In the genomic region with DNA sequence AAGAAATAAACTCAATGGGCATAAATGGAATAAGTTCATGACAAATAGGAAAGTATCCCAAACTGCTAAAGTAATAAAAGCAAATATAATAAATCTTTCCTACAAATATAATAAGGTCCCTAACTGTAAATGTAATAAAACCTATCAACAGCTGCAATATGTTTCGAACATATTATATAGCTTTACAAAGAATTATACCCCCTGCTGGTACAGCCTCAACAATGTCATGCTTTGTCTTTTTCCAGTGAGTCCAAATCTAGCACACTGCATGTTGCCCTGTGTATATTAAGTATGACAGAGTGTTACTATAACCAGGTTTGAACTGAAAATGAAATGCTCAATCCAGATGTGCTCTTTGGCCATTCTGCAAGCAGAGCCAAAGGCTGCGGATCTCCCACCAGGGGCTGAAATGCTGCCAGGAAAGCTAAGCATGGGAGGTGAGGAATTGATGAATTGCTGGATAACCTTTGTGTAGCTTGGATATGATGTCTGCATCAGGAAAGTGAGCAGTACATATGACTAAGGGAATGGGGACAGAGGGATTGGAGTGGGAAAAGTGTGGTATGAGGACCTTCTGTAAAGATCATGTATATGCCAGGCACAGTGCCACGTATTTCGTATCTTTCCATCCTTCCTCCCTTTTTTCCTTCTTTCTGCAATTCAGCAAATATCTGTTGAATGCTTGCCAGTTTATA, we compare ENCODE assay signal across 29 cellular contexts.
DNase-seq lines count a peak whose midpoint lies in the region; ATAC-seq and TF ChIP-seq lines count a peak whose summit lies in the region.
"Had no signal": no experiment of that assay in that cellular context is flagged by ENCODE, and none has a peak within 500 bp of the region (broad histone marks: within the 10 kb centered on the region; RNA-seq: fewer than 3 reads in every experiment).

No MANE protein-coding gene starts in this region.

- POLR2A ChIA-PET in activated CD8-positive, alpha-beta T cell treated with anti-CD3 and anti-CD28 coated beads, Interleukin-2, amount 10 ng/mL, durations not matched to agents 7 days and 5 days (lab: Charles Lee), result no interaction called here

- no peaks in the 10 kb centered on the region for H3K36me3 ChIP-seq in mucosa of descending colon (ENCODE audit: low read depth)
- H3K36me3 ChIP-seq: SJCRH30 had no signal

- DNase-seq in HFFc6, result no peak
- peak in 2 of 3 donors; percentile 3 to 24 for DNase-seq in mucosa of descending colon
- DNase-seq in type B pancreatic cell (ENCODE audit: extremely low spot score, unreplicated experiment), result no peak
- no peak for DNase-seq in stimulated activated CD4-positive, alpha-beta T cell treated with anti-CD3 and anti-CD28 coated beads, Interleukin-4, amount 100 ng/mL, for 4 hours
- no peak for DNase-seq in activated CD8-positive, alpha-beta T cell treated with anti-CD3 and anti-CD28 coated beads, Interleukin-2, amount 10 ng/mL, durations not matched to agents 7 days and 5 days
- DNase-seq in GM10266 (ENCODE audit: extremely low spot score), result no peak
- DNase-seq: ACHN; CD4-positive, CD25-positive, alpha-beta regulatory T cell; DMS153; DND-41; H9; Kasumi-1; MV-4-11; NCI-H1105; NCI-H1436 treated with DMSO at 0.1 percent for 48 hours; NCI-H1930; NCI-H2107; NCI-H446; NCI-H524 treated with DMSO at 0.1 percent for 48 hours; NCI-H774; NK-92 treated with Interleukin-12 subunit alpha and Interleukin-12 subunit beta, amount 100 ng/mL, for 24 hours; PC-9 had no signal

- H3K9me3 Mint-ChIP-seq in HFFc6, result peaks cover 2% of the 10 kb centered on the region; the same call in 1 of the 2 replicates
- peaks cover 4% of the 10 kb centered on the region for H3K9me3 Mint-ChIP-seq in type B pancreatic cell
- no peaks in the 10 kb centered on the region for H3K9me3 Mint-ChIP-seq in activated CD8-positive, alpha-beta T cell treated with anti-CD3 and anti-CD28 coated beads, Interleukin-2, amount 10 ng/mL, durations not matched to agents 7 days and 5 days (ENCODE audit: insufficient read depth)

- H3K36me3 Mint-ChIP-seq in HFFc6 (ENCODE audit: low read depth) (no peaks in the 10 kb centered on the region; the same call in 1 of the 2 replicates), type B pancreatic cell (peaks cover 3% of the 10 kb centered on the region)
- no peaks in the 10 kb centered on the region for H3K36me3 Mint-ChIP-seq in activated CD8-positive, alpha-beta T cell treated with anti-CD3 and anti-CD28 coated beads, Interleukin-2, amount 10 ng/mL, durations not matched to agents 7 days and 5 days (ENCODE audit: low read depth)
- H3K36me3 Mint-ChIP-seq: CD4-positive, CD25-positive, alpha-beta regulatory T cell had no signal

- no peaks in the 10 kb centered on the region for H3K9me3 ChIP-seq in mucosa of descending colon
- H3K9me3 ChIP-seq: SJCRH30 had no signal

- TF ChIP-seq CTCF in HFFc6 (IDR thresholded peaks at IDR 0.05), result peak; percentile 38
- TF ChIP-seq CTCF in VCaP (conservative IDR thresholded peaks at IDR 0.05), result peak; percentile 23; the same call in 1 of the 2 replicates
- TF ChIP-seq CTCF in mucosa of descending colon (IDR thresholded peaks at IDR 0.05), result no peak
- peak; percentile 26 for TF ChIP-seq CTCF in type B pancreatic cell (conservative IDR thresholded peaks at IDR 0.05)
- no peak for TF ChIP-seq CTCF in GM10266 (IDR thresholded peaks at IDR 0.05; ENCODE audit: control insufficient read depth, insufficient read depth, low read depth, missing control alignments)

- H3K4me1 ChIP-seq in mucosa of descending colon (ENCODE audit: low read depth), result peaks cover 16% of the 10 kb centered on the region
- H3K4me1 ChIP-seq: SJCRH30 had no signal

- H3K27ac ChIP-seq in VCaP, result no peak overlapping the region
- H3K27ac ChIP-seq: HL-60, PC-9, SJCRH30 had no signal

- ATAC-seq in mucosa of descending colon, result peak; percentile 90
- ATAC-seq in activated CD8-positive, alpha-beta T cell treated with anti-CD3 and anti-CD28 coated beads, Interleukin-2, amount 10 ng/mL, durations not matched to agents 7 days and 5 days, result no peak
- ATAC-seq: GM23338, K562, Right ventricle myocardium inferior, SK-N-SH treated with all-trans-retinoic acid at 6 μM for 48 hours had no signal

- no peak overlapping the region for H3K4me3 ChIP-seq in mucosa of descending colon
- H3K4me3 ChIP-seq: GM23338, K562, PC-9, SJCRH30 had no signal

- H3K4me3 Mint-ChIP-seq in HFFc6 (no peak overlapping the region), type B pancreatic cell (no peak overlapping the region)
- no peak overlapping the region for H3K4me3 Mint-ChIP-seq in activated CD8-positive, alpha-beta T cell treated with anti-CD3 and anti-CD28 coated beads, Interleukin-2, amount 10 ng/mL, durations not matched to agents 7 days and 5 days
- H3K4me3 Mint-ChIP-seq: CD4-positive, CD25-positive, alpha-beta regulatory T cell; GM23338; H9 had no signal

- intact Hi-C loops in mucosa of descending colon (cut with DNase I, micrococcal nuclease), result no loop called here

- CTCF ChIA-PET in activated CD8-positive, alpha-beta T cell treated with anti-CD3 and anti-CD28 coated beads, Interleukin-2, amount 10 ng/mL, durations not matched to agents 7 days and 5 days (lab: Charles Lee), result no interaction called here

- H3K27me3 Mint-ChIP-seq in HFFc6 (ENCODE audit: insufficient read depth), result peaks cover 4% of the 10 kb centered on the region; the same call in 1 of the 2 replicates
- H3K27me3 Mint-ChIP-seq in type B pancreatic cell, result no peaks in the 10 kb centered on the region
- no peaks in the 10 kb centered on the region for H3K27me3 Mint-ChIP-seq in activated CD8-positive, alpha-beta T cell treated with anti-CD3 and anti-CD28 coated beads, Interleukin-2, amount 10 ng/mL, durations not matched to agents 7 days and 5 days (ENCODE audit: low read depth)
- H3K27me3 Mint-ChIP-seq: CD4-positive, CD25-positive, alpha-beta regulatory T cell had no signal

- H3K4me1 Mint-ChIP-seq in HFFc6 (ENCODE audit: low read depth) (peaks cover 20% of the 10 kb centered on the region), type B pancreatic cell (ENCODE audit: unreplicated experiment) (no peaks in the 10 kb centered on the region)
- no peaks in the 10 kb centered on the region for H3K4me1 Mint-ChIP-seq in activated CD8-positive, alpha-beta T cell treated with anti-CD3 and anti-CD28 coated beads, Interleukin-2, amount 10 ng/mL, durations not matched to agents 7 days and 5 days (ENCODE audit: low read depth)
- H3K4me1 Mint-ChIP-seq: CD4-positive, CD25-positive, alpha-beta regulatory T cell; GM23338; H9 had no signal

- no peak overlapping the region for H3K27ac Mint-ChIP-seq in HFFc6
- no peak overlapping the region for H3K27ac Mint-ChIP-seq in type B pancreatic cell
- H3K27ac Mint-ChIP-seq in activated CD8-positive, alpha-beta T cell treated with anti-CD3 and anti-CD28 coated beads, Interleukin-2, amount 10 ng/mL, durations not matched to agents 7 days and 5 days, result no peak overlapping the region
- H3K27ac Mint-ChIP-seq: CD4-positive, CD25-positive, alpha-beta regulatory T cell; GM23338; H9 had no signal

Comparison
In these comparisons a context has a peak if more than half of its experiments do, and no peak if none do; other contexts are left out.
1. DNase-seq: peak in mucosa of descending colon (2 of 3); none in HFFc6 (single experiment), type B pancreatic cell (single experiment), stimulated activated CD4-positive, alpha-beta T cell treated with anti-CD3 and anti-CD28 coated beads, Interleukin-4, amount 100 ng/mL, for 4 hours (0 of 2), activated CD8-positive, alpha-beta T cell treated with anti-CD3 and anti-CD28 coated beads, Interleukin-2, amount 10 ng/mL, durations not matched to agents 7 days and 5 days (single experiment) and GM10266 (single experiment).
2. CTCF ChIP-seq: peak in HFFc6 (single experiment), VCaP (single experiment) and type B pancreatic cell (single experiment); none in mucosa of descending colon (single experiment) and GM10266 (single experiment).